In the genomic region with DNA sequence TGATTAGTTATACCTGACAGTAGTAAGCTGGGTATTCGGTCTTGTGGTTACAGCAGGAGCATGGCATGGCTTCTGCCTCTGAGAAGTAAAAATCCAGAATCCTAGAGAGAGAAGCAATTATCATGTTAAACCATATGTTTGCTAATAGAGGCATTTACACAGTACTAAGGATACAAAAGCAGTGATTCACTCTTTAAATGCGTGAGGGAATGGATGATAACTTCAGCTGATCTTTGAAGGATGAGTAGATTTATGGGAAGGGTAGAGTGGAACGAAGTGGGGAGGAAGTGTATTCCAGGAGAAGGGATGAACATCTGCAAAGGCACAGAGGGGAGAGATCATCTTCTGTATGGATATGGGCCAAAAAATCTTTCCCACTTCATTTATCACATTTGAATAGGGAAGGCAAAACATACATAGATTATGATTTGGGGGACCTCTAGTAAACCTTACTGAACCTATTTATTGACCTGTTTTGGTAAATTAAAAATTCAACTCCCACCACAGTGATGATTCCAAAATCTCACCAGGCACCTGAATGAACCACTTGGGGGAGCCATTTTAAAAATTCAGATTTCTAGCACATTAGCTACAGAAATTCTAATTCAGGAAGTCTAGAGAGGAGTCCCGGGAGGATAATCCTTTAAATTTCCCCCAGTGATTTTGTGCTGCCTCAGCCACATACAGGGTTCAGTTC, we compare ENCODE assay signal across 11 cellular contexts. TPM values are rescaled to one million over a fixed set of nuclear protein-coding genes. Genes with fewer than 3 reads are reported as not detected.
DNase-seq lines count a peak whose midpoint lies in the region; ATAC-seq and TF ChIP-seq lines count a peak whose summit lies in the region.
"Had no signal": no experiment of that assay in that cellular context is flagged by ENCODE, and none has a peak within 500 bp of the region (broad histone marks: within the 10 kb centered on the region; RNA-seq: fewer than 3 reads in every experiment).

No MANE protein-coding gene starts in this region.

- H2BK120ac ChIP-seq in mesendoderm (ENCODE audit: low read depth, low read length) = no peak overlapping the region

- TF ChIP-seq CTCF in OCI-LY3 (IDR thresholded peaks at IDR 0.05; ENCODE audit: low read depth, low read length) = peak; percentile 79

- H3K9ac ChIP-seq in OCI-LY3 (ENCODE audit: low read length) (no peak overlapping the region), mesendoderm (ENCODE audit: low read length) (no peak overlapping the region)

- H3K4me2 ChIP-seq in OCI-LY3 (ENCODE audit: low read length) = peak overlapping the region; percentile 29; the same call in 1 of the 2 replicates
- no peak overlapping the region for H3K4me2 ChIP-seq in mesendoderm (ENCODE audit: low read length)

- H3K18ac ChIP-seq in mesendoderm (ENCODE audit: low read length) = peak overlapping the region; percentile 77

- peaks cover 11% of the 10 kb centered on the region for H3K4me1 ChIP-seq in OCI-LY3 (ENCODE audit: low read length)
- no peaks in the 10 kb centered on the region for H3K4me1 ChIP-seq in mesendoderm (ENCODE audit: control insufficient read depth, low read depth, low read length)

- H3K4me3 ChIP-seq in OCI-LY3 (ENCODE audit: low read length) (no peak overlapping the region), mesendoderm (ENCODE audit: low read length) (no peak overlapping the region)
- H3K4me3 ChIP-seq: thoracic aorta had no signal

- WGBS in mesendoderm (ENCODE audit: extremely low coverage, insufficient coverage, low lambda C conversion rate) = 100% methylated on average over 1 of the region's 4 CpGs

- no peak overlapping the region for H3K4ac ChIP-seq in mesendoderm (ENCODE audit: low read depth, low read length)

- H4K8ac ChIP-seq in mesendoderm (ENCODE audit: low read depth, low read length) = peak overlapping the region; percentile 31

- H3K27me3 ChIP-seq in OCI-LY3 (ENCODE audit: low read depth, low read length) (no peaks in the 10 kb centered on the region), mesendoderm (ENCODE audit: insufficient read depth, low read length, poor library complexity) (no peaks in the 10 kb centered on the region)

- H3K27ac ChIP-seq in OCI-LY3 (ENCODE audit: low read length) = no peak overlapping the region
- no peak overlapping the region for H3K27ac ChIP-seq in mesendoderm (ENCODE audit: low read depth, low read length)
- H3K27ac ChIP-seq: thoracic aorta had no signal

- H3K36me3 ChIP-seq in OCI-LY3 (replicated peaks; ENCODE audit: low read depth, low read length) = peaks cover 2% of the 10 kb centered on the region
- H3K36me3 ChIP-seq in mesendoderm (ENCODE audit: control insufficient read depth, insufficient read depth, low read length) = no peaks in the 10 kb centered on the region
- H3K36me3 ChIP-seq: thoracic aorta had no signal

- H3K56ac ChIP-seq in mesendoderm (ENCODE audit: low read length) = no peak overlapping the region

- H3K79me2 ChIP-seq in OCI-LY3 (ENCODE audit: low read length) = no peaks in the 10 kb centered on the region
- no peaks in the 10 kb centered on the region for H3K79me2 ChIP-seq in mesendoderm (ENCODE audit: control insufficient read depth, insufficient read depth, low read length)

- peak; percentile 13 for DNase-seq in mesendoderm
- no peak for DNase-seq in activated gamma-delta T cell (lab: John Stamatoyannopoulos, UW)
- DNase-seq in AG08395 (ENCODE audit: low spot score) = no peak
- no peak for DNase-seq in foreskin melanocyte
- no peak for DNase-seq in mesenteric fat pad (ENCODE audit: low spot score)
- DNase-seq: activated CD8-positive, alpha-beta memory T cell treated with anti-CD3 and anti-CD28 coated beads, Interleukin-2, amount 50 U/mL, for 48 hours; NCI-H2029 had no signal

- H2AK5ac ChIP-seq in mesendoderm (ENCODE audit: low read length) = no peak overlapping the region

- H2AFZ ChIP-seq in OCI-LY3 (ENCODE audit: low read depth, low read length) = no peak overlapping the region

- no peak overlapping the region for H4K5ac ChIP-seq in mesendoderm (ENCODE audit: low read length)

- H4K20me1 ChIP-seq in OCI-LY3 (ENCODE audit: insufficient read depth, low read length) = no peaks in the 10 kb centered on the region

- no peak overlapping the region for H2BK15ac ChIP-seq in mesendoderm (replicated peaks; ENCODE audit: low read depth)

- no peak overlapping the region for H2BK5ac ChIP-seq in mesendoderm (ENCODE audit: low read length)

- ATAC-seq in GM18511 (IDR thresholded peaks at IDR 0.05; ENCODE audit: unreplicated experiment) (peak; percentile 32), HG02623 (IDR thresholded peaks at IDR 0.05; ENCODE audit: unreplicated experiment) (peak; percentile 20)

- no peaks in the 10 kb centered on the region for H3K9me3 ChIP-seq in OCI-LY3 (ENCODE audit: insufficient read depth, low read length)
- H3K9me3 ChIP-seq: thoracic aorta had no signal

- H3K79me1 ChIP-seq in mesendoderm (ENCODE audit: low read length) = no peaks in the 10 kb centered on the region

- H3K23ac ChIP-seq in mesendoderm (ENCODE audit: low read length) = no peak overlapping the region

RNA-seq across cellular contexts. Expression of a gene that starts 35.1 kb away (rescaled TPM):
- polyA plus RNA-seq in mesendoderm (2013, experiment 1 of 2) = 0.74 TPM
- 0.62 TPM for polyA plus RNA-seq in mesendoderm (2013, experiment 2 of 2)
- 4.5 TPM for total RNA-seq in mesenteric fat pad

RNA-seq across cellular contexts. Expression of a gene that starts 41.2 kb away (rescaled TPM):
- polyA plus RNA-seq in mesendoderm (2013, experiment 1 of 2) = not detected
- not detected for polyA plus RNA-seq in mesendoderm (2013, experiment 2 of 2)
- total RNA-seq in mesenteric fat pad = 5.7 TPM
